ENCODE assay signal across 18 cellular contexts in genomic region chr16:4840984-4841383, GRCh38. TPM values are rescaled to one million over a fixed set of nuclear protein-coding genes. Genes with fewer than 3 reads are reported as not detected.
DNase-seq lines count a peak whose midpoint lies in the region; ATAC-seq and TF ChIP-seq lines count a peak whose summit lies in the region.
"Had no signal": no experiment of that assay in that cellular context is flagged by ENCODE, and none has a peak within 500 bp of the region (broad histone marks: within the 10 kb centered on the region; RNA-seq: fewer than 3 reads in every experiment).

No MANE protein-coding gene starts in this region.

- peaks cover 14% of the 10 kb centered on the region for H3K4me1 Mint-ChIP-seq in activated CD4-positive, alpha-beta memory T cell treated with anti-CD3 and anti-CD28 coated beads, Interleukin-2, amount 10 ng/mL, durations not matched to agents 7 days and 5 days
- H3K4me1 Mint-ChIP-seq in activated CD4-positive, alpha-beta memory T cell treated with anti-CD3 and anti-CD28 coated beads for 36 hours (ENCODE audit: low read depth), result peaks cover 15% of the 10 kb centered on the region
- H3K4me1 Mint-ChIP-seq in activated naive CD8-positive, alpha-beta T cell treated with anti-CD3 and anti-CD28 coated beads, Interleukin-2, amount 50 U/mL, for 24 hours, result peaks cover 11% of the 10 kb centered on the region
- peaks cover 17% of the 10 kb centered on the region for H3K4me1 Mint-ChIP-seq in activated naive CD8-positive, alpha-beta T cell treated with anti-CD3 and anti-CD28 coated beads for 36 hours

- H3K36me3 ChIP-seq in gastrocnemius medialis, result peaks cover 0 to 92% of the 10 kb centered on the region in 2 donors

- CTCF ChIA-PET in activated CD4-positive, alpha-beta memory T cell treated with anti-CD3 and anti-CD28 coated beads, Interleukin-2, amount 10 ng/mL, durations not matched to agents 7 days and 5 days (lab: Charles Lee), result no interaction called here
- CTCF ChIA-PET in activated CD4-positive, alpha-beta memory T cell treated with anti-CD3 and anti-CD28 coated beads for 36 hours (lab: Charles Lee), result no interaction called here

- H3K4me1 ChIP-seq in gastrocnemius medialis, result peaks cover 28 to 34% of the 10 kb centered on the region in 2 donors

- no peak for TF ChIP-seq CTCF in gastrocnemius medialis (IDR thresholded peaks at IDR 0.05 in 4 of 5, conservative IDR thresholded peaks at IDR 0.05 in 1 of 5)

- peak overlapping the region; percentile 48 to 73 (median 56) for H3K27ac ChIP-seq in gastrocnemius medialis
- H3K27ac ChIP-seq: 22Rv1 had no signal

- H3K9me3 Mint-ChIP-seq in activated CD4-positive, alpha-beta memory T cell treated with anti-CD3 and anti-CD28 coated beads, Interleukin-2, amount 10 ng/mL, durations not matched to agents 7 days and 5 days, result no peaks in the 10 kb centered on the region
- no peaks in the 10 kb centered on the region for H3K9me3 Mint-ChIP-seq in activated CD4-positive, alpha-beta memory T cell treated with anti-CD3 and anti-CD28 coated beads for 36 hours
- no peaks in the 10 kb centered on the region for H3K9me3 Mint-ChIP-seq in activated naive CD8-positive, alpha-beta T cell treated with anti-CD3 and anti-CD28 coated beads, Interleukin-2, amount 50 U/mL, for 24 hours
- no peaks in the 10 kb centered on the region for H3K9me3 Mint-ChIP-seq in activated naive CD8-positive, alpha-beta T cell treated with anti-CD3 and anti-CD28 coated beads for 36 hours
- H3K9me3 Mint-ChIP-seq: CD14-positive monocyte; CD8-positive, alpha-beta T cell; H9 had no signal

- peaks cover 83% of the 10 kb centered on the region for H3K36me3 Mint-ChIP-seq in activated CD4-positive, alpha-beta memory T cell treated with anti-CD3 and anti-CD28 coated beads, Interleukin-2, amount 10 ng/mL, durations not matched to agents 7 days and 5 days (ENCODE audit: low read depth)
- peaks cover 53% of the 10 kb centered on the region for H3K36me3 Mint-ChIP-seq in activated CD4-positive, alpha-beta memory T cell treated with anti-CD3 and anti-CD28 coated beads for 36 hours
- H3K36me3 Mint-ChIP-seq in activated naive CD8-positive, alpha-beta T cell treated with anti-CD3 and anti-CD28 coated beads, Interleukin-2, amount 50 U/mL, for 24 hours (ENCODE audit: low read depth), result peaks cover 63% of the 10 kb centered on the region
- H3K36me3 Mint-ChIP-seq in activated naive CD8-positive, alpha-beta T cell treated with anti-CD3 and anti-CD28 coated beads for 36 hours, result peaks cover 20% of the 10 kb centered on the region

- intact Hi-C loops in activated CD4-positive, alpha-beta memory T cell treated with anti-CD3 and anti-CD28 coated beads for 36 hours (cut with micrococcal nuclease), result no loop called here
- intact Hi-C loops in gastrocnemius medialis (cut with DNase I; ENCODE audit: low total_unique reads), result loop anchor here (10.0 kb wide), 1 partner anchor 254 kb away; the partner anchor contains the start of gene EEF2KMT

- TF ChIP-seq POLR2A in gastrocnemius medialis (IDR thresholded peaks at IDR 0.05), result no peak

- no peaks in the 10 kb centered on the region for H3K9me3 ChIP-seq in gastrocnemius medialis

- no peak for DNase-seq in activated CD4-positive, alpha-beta memory T cell treated with anti-CD3 and anti-CD28 coated beads, Interleukin-2, amount 10 ng/mL, durations not matched to agents 7 days and 5 days
- no peak for DNase-seq in activated CD4-positive, alpha-beta memory T cell treated with anti-CD3 and anti-CD28 coated beads for 36 hours
- no peak for DNase-seq in activated naive CD8-positive, alpha-beta T cell treated with anti-CD3 and anti-CD28 coated beads, Interleukin-2, amount 50 U/mL, for 24 hours
- no peak for DNase-seq in activated naive CD8-positive, alpha-beta T cell treated with anti-CD3 and anti-CD28 coated beads for 36 hours
- DNase-seq in gastrocnemius medialis, result no peak
- DNase-seq in NCI-H2227 treated with DMSO at 0.1 percent for 48 hours (lab: John Stamatoyannopoulos, UW), result no peak
- DNase-seq in foreskin melanocyte, result no peak
- DNase-seq in D341Med (ENCODE audit: low spot score), result no peak
- DNase-seq: CD8-positive, alpha-beta T cell; COR-L47; DND-41; GDM1; GOT3; H9 had no signal

- H3K27me3 ChIP-seq in gastrocnemius medialis, result no peaks in the 10 kb centered on the region

- no peak overlapping the region for H3K4me3 Mint-ChIP-seq in activated CD4-positive, alpha-beta memory T cell treated with anti-CD3 and anti-CD28 coated beads, Interleukin-2, amount 10 ng/mL, durations not matched to agents 7 days and 5 days
- H3K4me3 Mint-ChIP-seq in activated CD4-positive, alpha-beta memory T cell treated with anti-CD3 and anti-CD28 coated beads for 36 hours, result no peak overlapping the region
- no peak overlapping the region for H3K4me3 Mint-ChIP-seq in activated naive CD8-positive, alpha-beta T cell treated with anti-CD3 and anti-CD28 coated beads, Interleukin-2, amount 50 U/mL, for 24 hours
- H3K4me3 Mint-ChIP-seq in activated naive CD8-positive, alpha-beta T cell treated with anti-CD3 and anti-CD28 coated beads for 36 hours, result no peak overlapping the region
- H3K4me3 Mint-ChIP-seq: CD14-positive monocyte; CD8-positive, alpha-beta T cell; H9 had no signal

- no peak overlapping the region for H3K4me3 ChIP-seq in gastrocnemius medialis

- H3K27ac Mint-ChIP-seq in activated CD4-positive, alpha-beta memory T cell treated with anti-CD3 and anti-CD28 coated beads, Interleukin-2, amount 10 ng/mL, durations not matched to agents 7 days and 5 days, result peak overlapping the region; percentile 37
- H3K27ac Mint-ChIP-seq in activated CD4-positive, alpha-beta memory T cell treated with anti-CD3 and anti-CD28 coated beads for 36 hours, result no peak overlapping the region
- peak overlapping the region; percentile 32 for H3K27ac Mint-ChIP-seq in activated naive CD8-positive, alpha-beta T cell treated with anti-CD3 and anti-CD28 coated beads, Interleukin-2, amount 50 U/mL, for 24 hours
- no peak overlapping the region for H3K27ac Mint-ChIP-seq in activated naive CD8-positive, alpha-beta T cell treated with anti-CD3 and anti-CD28 coated beads for 36 hours
- H3K27ac Mint-ChIP-seq: CD8-positive, alpha-beta T cell; H9 had no signal

- in situ Hi-C loops in gastrocnemius medialis (cut with MboI; ENCODE audit: low sequenced_read_pairs in 4 of 4), result loop anchor here in 1 of 4 donors (10.0 kb wide), 1 partner anchor 114 kb away; the partner anchor contains the start of gene SEC14L5

- POLR2A ChIA-PET in activated CD4-positive, alpha-beta memory T cell treated with anti-CD3 and anti-CD28 coated beads, Interleukin-2, amount 10 ng/mL, durations not matched to agents 7 days and 5 days (lab: Charles Lee), result no interaction called here
- POLR2A ChIA-PET in activated CD4-positive, alpha-beta memory T cell treated with anti-CD3 and anti-CD28 coated beads for 36 hours (lab: Charles Lee), result no interaction called here

- no peak for ATAC-seq in activated naive CD8-positive, alpha-beta T cell treated with anti-CD3 and anti-CD28 coated beads, Interleukin-2, amount 50 U/mL, for 24 hours
- ATAC-seq in gastrocnemius medialis, result peak; percentile 55 to 73
- ATAC-seq: CD8-positive, alpha-beta T cell had no signal

- H3K27me3 Mint-ChIP-seq in activated CD4-positive, alpha-beta memory T cell treated with anti-CD3 and anti-CD28 coated beads, Interleukin-2, amount 10 ng/mL, durations not matched to agents 7 days and 5 days, result no peaks in the 10 kb centered on the region
- no peaks in the 10 kb centered on the region for H3K27me3 Mint-ChIP-seq in activated CD4-positive, alpha-beta memory T cell treated with anti-CD3 and anti-CD28 coated beads for 36 hours
- H3K27me3 Mint-ChIP-seq in activated naive CD8-positive, alpha-beta T cell treated with anti-CD3 and anti-CD28 coated beads, Interleukin-2, amount 50 U/mL, for 24 hours, result no peaks in the 10 kb centered on the region
- no peaks in the 10 kb centered on the region for H3K27me3 Mint-ChIP-seq in activated naive CD8-positive, alpha-beta T cell treated with anti-CD3 and anti-CD28 coated beads for 36 hours

RNA-seq across cellular contexts. Expression of gene GLYR1, which starts 6.1 kb away (rescaled TPM):
- total RNA-seq in activated CD4-positive, alpha-beta memory T cell treated with anti-CD3 and anti-CD28 coated beads, Interleukin-2, amount 10 ng/mL, durations not matched to agents 7 days and 5 days, result 10 to 100 TPM; 80.4 to 85.4 TPM
- 10 to 100 TPM; 71.6 to 73.3 TPM for total RNA-seq in activated CD4-positive, alpha-beta memory T cell treated with anti-CD3 and anti-CD28 coated beads for 36 hours
- total RNA-seq in activated naive CD8-positive, alpha-beta T cell treated with anti-CD3 and anti-CD28 coated beads for 36 hours, result 10 to 100 TPM; 89.4 to 90.0 TPM
- total RNA-seq in gastrocnemius medialis, result 10 to 100 TPM; 39.4 to 56.7 (median 53.0) TPM

RNA-seq across cellular contexts. Expression of gene UBN1, which starts 6.3 kb away (rescaled TPM):
- 10 to 100 TPM; 39.2 to 39.6 TPM for total RNA-seq in activated CD4-positive, alpha-beta memory T cell treated with anti-CD3 and anti-CD28 coated beads, Interleukin-2, amount 10 ng/mL, durations not matched to agents 7 days and 5 days
- total RNA-seq in activated CD4-positive, alpha-beta memory T cell treated with anti-CD3 and anti-CD28 coated beads for 36 hours, result 10 to 100 TPM; 24.4 TPM
- total RNA-seq in activated naive CD8-positive, alpha-beta T cell treated with anti-CD3 and anti-CD28 coated beads for 36 hours, result 10 to 100 TPM; 30.1 to 30.7 TPM
- 10 to 100 TPM; 25.3 to 33.4 (median 28.2) TPM for total RNA-seq in gastrocnemius medialis

RNA-seq across cellular contexts. Expression of gene ROGDI, which starts 38.6 kb away (rescaled TPM):
- 1 to 10 TPM; 5.9 to 6.9 TPM for total RNA-seq in activated CD4-positive, alpha-beta memory T cell treated with anti-CD3 and anti-CD28 coated beads, Interleukin-2, amount 10 ng/mL, durations not matched to agents 7 days and 5 days
- total RNA-seq in activated CD4-positive, alpha-beta memory T cell treated with anti-CD3 and anti-CD28 coated beads for 36 hours, result 1 to 10 TPM; 6.2 to 6.3 TPM
- 1 to 10 TPM; 3.0 to 3.2 TPM for total RNA-seq in activated naive CD8-positive, alpha-beta T cell treated with anti-CD3 and anti-CD28 coated beads for 36 hours
- 10 to 100 TPM; 11.6 to 31.1 (median 26.0) TPM for total RNA-seq in gastrocnemius medialis

RNA-seq across cellular contexts. Expression of gene SMIM22, which starts 45.8 kb away (rescaled TPM):
- total RNA-seq in activated CD4-positive, alpha-beta memory T cell treated with anti-CD3 and anti-CD28 coated beads, Interleukin-2, amount 10 ng/mL, durations not matched to agents 7 days and 5 days, result not detected
- total RNA-seq in activated CD4-positive, alpha-beta memory T cell treated with anti-CD3 and anti-CD28 coated beads for 36 hours, result not detected
- total RNA-seq in activated naive CD8-positive, alpha-beta T cell treated with anti-CD3 and anti-CD28 coated beads for 36 hours, result not detected
- total RNA-seq in gastrocnemius medialis, result not detected
- total RNA-seq: A673; CD8-positive, alpha-beta T cell; H9 had no signal

RNA-seq across cellular contexts. Expression of gene SEPTIN12, which starts 52.8 kb away (rescaled TPM):
- not detected for total RNA-seq in activated CD4-positive, alpha-beta memory T cell treated with anti-CD3 and anti-CD28 coated beads, Interleukin-2, amount 10 ng/mL, durations not matched to agents 7 days and 5 days
- total RNA-seq in activated CD4-positive, alpha-beta memory T cell treated with anti-CD3 and anti-CD28 coated beads for 36 hours, result not detected
- not detected for total RNA-seq in activated naive CD8-positive, alpha-beta T cell treated with anti-CD3 and anti-CD28 coated beads for 36 hours
- total RNA-seq in gastrocnemius medialis, result not detected
- total RNA-seq: A673, HT-29 had no signal

Comparison
In these comparisons a context has a peak if more than half of its experiments do, and no peak if none do; other contexts are left out.
1. H3K27ac Mint-ChIP-seq: peak in activated CD4-positive, alpha-beta memory T cell treated with anti-CD3 and anti-CD28 coated beads, Interleukin-2, amount 10 ng/mL, durations not matched to agents 7 days and 5 days (single experiment) and activated naive CD8-positive, alpha-beta T cell treated with anti-CD3 and anti-CD28 coated beads, Interleukin-2, amount 50 U/mL, for 24 hours (single experiment); none in activated CD4-positive, alpha-beta memory T cell treated with anti-CD3 and anti-CD28 coated beads for 36 hours (single experiment) and activated naive CD8-positive, alpha-beta T cell treated with anti-CD3 and anti-CD28 coated beads for 36 hours (single experiment).